Comparison of ENCODE assay signal across 8 cellular contexts in genomic region chr12:120194534-120195395, GRCh38. TPM values are rescaled to one million over a fixed set of nuclear protein-coding genes. Genes with fewer than 3 reads are reported as not detected.
A peak's percentile ranks its signal among the peaks of the same experiment; 100 is the strongest.
DNase-seq lines count a peak whose midpoint lies in the region; ATAC-seq and TF ChIP-seq lines count a peak whose summit lies in the region.

TSS of gene GCN1 (minus strand) at chr12:120194715. CDS start at chr12:120194697, 18 bp downstream.

- H3K9me2 ChIP-seq in DOHH2 (replicated peaks; ENCODE audit: control insufficient read depth, low read length): no peaks in the 10 kb centered on the region

- peaks cover 42% of the 10 kb centered on the region for H3K36me3 Mint-ChIP-seq in activated naive CD4-positive, alpha-beta T cell treated with anti-CD3 and anti-CD28 coated beads, Interleukin-2, amount 10 ng/mL, durations not matched to agents 7 days and 5 days

- peak; percentile 68 to 78 for DNase-seq in Kasumi-1 (lab: John Stamatoyannopoulos, UW)
- peak; percentile 82 for DNase-seq in SK-N-DZ (ENCODE audit: low spot score)
- DNase-seq in activated naive CD4-positive, alpha-beta T cell treated with anti-CD3 and anti-CD28 coated beads, Interleukin-2, amount 10 ng/mL, durations not matched to agents 7 days and 5 days: peak; percentile 90
- DNase-seq in globus pallidus (ENCODE audit: low spot score): peak; percentile 75
- peak; percentile 46 for DNase-seq in omental fat pad (ENCODE audit: low spot score)
- peak; percentile 88 to 90 for DNase-seq in suprapubic skin (ENCODE audit: low spot score in 2 of 2)

- H3K4me1 ChIP-seq in DOHH2 (ENCODE audit: control insufficient read depth, low read length) (peaks cover 77% of the 10 kb centered on the region), suprapubic skin (peaks cover 54% of the 10 kb centered on the region)

- TF ChIP-seq EP300 in suprapubic skin (IDR thresholded peaks at IDR 0.05): no peak

- TF ChIP-seq POLR2A in suprapubic skin (IDR thresholded peaks at IDR 0.05): peak in 1 of 2 donors; percentile 82

- H3K27ac ChIP-seq in DOHH2 (ENCODE audit: low read depth, low read length) (peak within 1 kb of the TSS; percentile 84), suprapubic skin (peak within 1 kb of the TSS; percentile 91)

- H3K9me3 Mint-ChIP-seq in activated naive CD4-positive, alpha-beta T cell treated with anti-CD3 and anti-CD28 coated beads, Interleukin-2, amount 10 ng/mL, durations not matched to agents 7 days and 5 days: no peaks in the 10 kb centered on the region

- H3K4me3 Mint-ChIP-seq in activated naive CD4-positive, alpha-beta T cell treated with anti-CD3 and anti-CD28 coated beads, Interleukin-2, amount 10 ng/mL, durations not matched to agents 7 days and 5 days: peak within 1 kb of the TSS; percentile 82

- peak within 1 kb of the TSS; percentile 99 for H3K4me2 ChIP-seq in DOHH2 (ENCODE audit: low read length)

- ATAC-seq in GM21723 (IDR thresholded peaks at IDR 0.05; ENCODE audit: unreplicated experiment) (peak; percentile 74), omental fat pad (ENCODE audit: low FRiP score) (peak; percentile 88)

- H3K36me3 ChIP-seq in DOHH2 (ENCODE audit: control insufficient read depth, low read length) (peaks cover 77% of the 10 kb centered on the region), suprapubic skin (peaks cover 37% of the 10 kb centered on the region)

- peaks cover 60% of the 10 kb centered on the region for H3F3A ChIP-seq in DOHH2 (ENCODE audit: control insufficient read depth, insufficient read depth)

- peaks cover 9% of the 10 kb centered on the region for H4K20me1 ChIP-seq in DOHH2 (ENCODE audit: control insufficient read depth, insufficient read depth, low read depth, low read length)

- H3K27me3 ChIP-seq in DOHH2 (ENCODE audit: control insufficient read depth, low read length) (no peaks in the 10 kb centered on the region), suprapubic skin (no peaks in the 10 kb centered on the region)

- peaks cover 96% of the 10 kb centered on the region for H3K79me2 ChIP-seq in DOHH2 (ENCODE audit: control insufficient read depth, low read length)

- H3K4me1 Mint-ChIP-seq in activated naive CD4-positive, alpha-beta T cell treated with anti-CD3 and anti-CD28 coated beads, Interleukin-2, amount 10 ng/mL, durations not matched to agents 7 days and 5 days: peaks cover 65% of the 10 kb centered on the region

- CTCF ChIA-PET in activated naive CD4-positive, alpha-beta T cell treated with anti-CD3 and anti-CD28 coated beads, Interleukin-2, amount 10 ng/mL, durations not matched to agents 7 days and 5 days (lab: Charles Lee): no interaction called here

- H3K9me3 ChIP-seq in DOHH2 (ENCODE audit: control insufficient read depth, insufficient read depth, low read length) (no peaks in the 10 kb centered on the region), suprapubic skin (no peaks in the 10 kb centered on the region)

- no peaks in the 10 kb centered on the region for H3K27me3 Mint-ChIP-seq in activated naive CD4-positive, alpha-beta T cell treated with anti-CD3 and anti-CD28 coated beads, Interleukin-2, amount 10 ng/mL, durations not matched to agents 7 days and 5 days

- peak within 1 kb of the TSS; percentile 94 for H3K27ac Mint-ChIP-seq in activated naive CD4-positive, alpha-beta T cell treated with anti-CD3 and anti-CD28 coated beads, Interleukin-2, amount 10 ng/mL, durations not matched to agents 7 days and 5 days

- H3K4me3 ChIP-seq in DOHH2 (ENCODE audit: low read length): peak within 1 kb of the TSS; percentile 91
- H3K4me3 ChIP-seq in suprapubic skin: peak within 1 kb of the TSS; percentile 92

- WGBS in suprapubic skin: 5% methylated on average over 23 of the region's 62 CpGs

- no peak for TF ChIP-seq CTCF in DOHH2 (IDR thresholded peaks at IDR 0.05; ENCODE audit: low read depth, low read length, poor library complexity, severe bottlenecking)
- TF ChIP-seq CTCF in omental fat pad (IDR thresholded peaks at IDR 0.05): no peak
- TF ChIP-seq CTCF in suprapubic skin (IDR thresholded peaks at IDR 0.05): no peak

RNA-seq across cellular contexts. Expression of gene GCN1, which starts in this region (rescaled TPM):
- polyA plus RNA-seq in SK-N-DZ (2014; cell fraction: cytosol; rRNA removed): 37.5 and 41.9 TPM in 2 replicates
- polyA plus RNA-seq in SK-N-DZ (2014; cell fraction: nucleus; rRNA removed): 126 and 306 TPM in 2 replicates
- total RNA-seq in omental fat pad (10 to 100 TPM; 52.5 to 99.4 (median 72.1) TPM), suprapubic skin (100 to 1,000 TPM in 2 of 4 donors, 10 to 100 TPM in 2; 62.0 to 310 (median 101) TPM)

Comparison
In these comparisons a context has a peak if more than half of its experiments do, and no peak if none do; other contexts are left out.
1. Peak in every context shown above with its lines: DNase-seq, ATAC-seq, H3K4me3 ChIP-seq and H3K27ac ChIP-seq.